9 cellular contexts compared by ENCODE assay signal in the genomic region with DNA sequence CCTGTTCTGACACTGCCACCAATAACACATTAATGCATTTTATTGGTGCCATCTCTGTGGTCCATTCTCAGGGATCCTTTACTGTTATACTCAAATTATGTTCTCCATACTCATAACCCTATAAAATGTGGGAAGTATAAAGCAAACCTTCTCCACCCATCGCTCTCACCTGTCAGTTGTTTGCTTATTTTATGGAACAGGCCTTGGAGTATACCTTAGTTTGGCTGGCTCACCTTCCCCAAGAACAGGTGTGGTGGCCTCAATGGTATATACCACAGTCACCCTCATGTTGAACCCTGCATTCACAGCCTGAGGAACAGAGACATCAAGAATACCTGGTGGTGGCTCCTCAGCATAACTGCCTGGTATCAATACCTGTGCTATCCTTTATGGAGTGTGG.
"Had no signal": no experiment of that assay in that cellular context is flagged by ENCODE, and none has a peak within 500 bp of the region (broad histone marks: within the 10 kb centered on the region; RNA-seq: fewer than 3 reads in every experiment).

No MANE protein-coding gene starts in this region.

- H3K27ac ChIP-seq: GM23248 had no signal

- DNase-seq: GM23248, GOT3, H7, HFFc6, IMR-90, KG1 had no signal

- ATAC-seq: HCT116, K562 had no signal

- H3K36me3 ChIP-seq: HAP-1 had no signal

- H3K4me3 ChIP-seq: GM23248, HAP-1, K562 had no signal

- H3K4me1 ChIP-seq: HAP-1 had no signal

- H3K9ac ChIP-seq: GM23248 had no signal
